10 cellular contexts compared by ENCODE assay signal in genomic region chr7:128737867-128738390, GRCh38. TPM values are rescaled to one million over a fixed set of nuclear protein-coding genes. Genes with fewer than 3 reads are reported as not detected.
DNase-seq lines count a peak whose midpoint lies in the region; ATAC-seq and TF ChIP-seq lines count a peak whose summit lies in the region.
"Had no signal": no experiment of that assay in that cellular context is flagged by ENCODE, and none has a peak within 500 bp of the region (broad histone marks: within the 10 kb centered on the region; RNA-seq: fewer than 3 reads in every experiment).

No MANE protein-coding gene starts in this region.

- ATAC-seq in HG02571 (IDR thresholded peaks at IDR 0.05; ENCODE audit: unreplicated experiment), result no peak

- intact Hi-C loops in spleen (cut with DNase I; ENCODE audit: low total_unique reads), result no loop called here

- peaks cover 4% of the 10 kb centered on the region for H3K27me3 Mint-ChIP-seq in T-helper 1 cell treated with Interleukin-12 subunit alpha and Interleukin-12 subunit beta and Interleukin-4 antibody, amounts not matched to agents 30 μg/mL and 1 μg/mL, for 36 hours (ENCODE audit: low read depth)

- peaks cover 6% of the 10 kb centered on the region for H3K36me3 Mint-ChIP-seq in T-helper 1 cell treated with Interleukin-12 subunit alpha and Interleukin-12 subunit beta and Interleukin-4 antibody, amounts not matched to agents 30 μg/mL and 1 μg/mL, for 36 hours (ENCODE audit: low read depth)

- 44 to 75% (median 62%) methylated on average over 1 of the region's 1 CpG for WGBS in spleen, 5 donors

- H3K9me3 ChIP-seq in spleen, result no peaks in the 10 kb centered on the region

- H3K27me3 ChIP-seq in spleen (replicated peaks in 1 of 7), result no peaks in the 10 kb centered on the region

- H3K4me3 Mint-ChIP-seq in T-helper 1 cell treated with Interleukin-12 subunit alpha and Interleukin-12 subunit beta and Interleukin-4 antibody, amounts not matched to agents 30 μg/mL and 1 μg/mL, for 36 hours, result peak overlapping the region; percentile 98

- no peak overlapping the region for H3K4me3 ChIP-seq in fibroblast of villous mesenchyme (ENCODE audit: low read depth, low read length)
- H3K4me3 ChIP-seq in spleen, result peak overlapping the region in 1 of 8 donors; percentile 96

- H3K27ac ChIP-seq in spleen, result peak overlapping the region in 6 of 8 donors; percentile 90 to 94 (median 92)

- H3K4me1 ChIP-seq in spleen, result peaks cover 15 to 66% (median 49%) of the 10 kb centered on the region in 6 donors

- TF ChIP-seq CTCF in fibroblast of villous mesenchyme (IDR thresholded peaks at IDR 0.05; ENCODE audit: insufficient read depth, low read depth, low read length) (no peak), spleen (IDR thresholded peaks at IDR 0.05 in 8 of 11, conservative IDR thresholded peaks at IDR 0.05 in 3 of 11) (no peak)

- TF ChIP-seq POLR2A in spleen (IDR thresholded peaks at IDR 0.05), result no peak

- no peak overlapping the region for H3K27ac Mint-ChIP-seq in T-helper 1 cell treated with Interleukin-12 subunit alpha and Interleukin-12 subunit beta and Interleukin-4 antibody, amounts not matched to agents 30 μg/mL and 1 μg/mL, for 36 hours

- DNase-seq in T-helper 1 cell (no peak), SW 1271 (lab: John Stamatoyannopoulos, UW) (peak; percentile 13 to 38), fibroblast of villous mesenchyme (ENCODE audit: low read depth) (peak; percentile 84), spleen (no peak), NCI-H446 (lab: John Stamatoyannopoulos, UW) (no peak), DMS53 (lab: John Stamatoyannopoulos, UW) (no peak)
- DNase-seq: C1 segment of cervical spinal cord had no signal

- H3K36me3 ChIP-seq in spleen, result no peaks in the 10 kb centered on the region

- peaks cover 31% of the 10 kb centered on the region for H3K4me1 Mint-ChIP-seq in T-helper 1 cell treated with Interleukin-12 subunit alpha and Interleukin-12 subunit beta and Interleukin-4 antibody, amounts not matched to agents 30 μg/mL and 1 μg/mL, for 36 hours (ENCODE audit: low read depth)

- no peaks in the 10 kb centered on the region for H3K9me3 Mint-ChIP-seq in T-helper 1 cell treated with Interleukin-12 subunit alpha and Interleukin-12 subunit beta and Interleukin-4 antibody, amounts not matched to agents 30 μg/mL and 1 μg/mL, for 36 hours

RNA-seq across cellular contexts. Expression of gene CALU, which starts 1.2 kb away (rescaled TPM):
- 689 and 855 TPM in 2 replicates for total RNA-seq in fibroblast of villous mesenchyme
- total RNA-seq in spleen, result 10 to 100 TPM; 50.4 to 98.8 (median 60.8) TPM
- 10 to 100 TPM in 2 of 3 donors, 1 to 10 TPM in 1; 7.9 to 15.6 (median 13.6) TPM for polyA plus RNA-seq in spleen

RNA-seq across cellular contexts. Expression of gene OPN1SW, which starts 37.7 kb away (rescaled TPM):
- total RNA-seq in fibroblast of villous mesenchyme, result not detected in 2 replicates
- total RNA-seq in spleen, result not detected
- not detected for polyA plus RNA-seq in spleen
- total RNA-seq: SK-MEL-5 had no signal

RNA-seq across cellular contexts. Expression of gene CCDC136, which starts 53.8 kb away (rescaled TPM):
- total RNA-seq in fibroblast of villous mesenchyme (9.9 and 10.6 TPM in 2 replicates), spleen (1 to 10 TPM; 4.0 to 9.8 (median 5.5) TPM)
- polyA plus RNA-seq in spleen, result 1 to 10 TPM in 2 of 3 donors, under 1 TPM in 1; 0.77 to 2.2 (median 1.7) TPM

Comparison
In these comparisons a context has a peak if more than half of its experiments do, and no peak if none do; other contexts are left out.
1. DNase-seq: peak in SW 1271 (2 of 2) and fibroblast of villous mesenchyme (single experiment); none in T-helper 1 cell (0 of 5), spleen (single experiment), NCI-H446 (0 of 2) and DMS53 (single experiment).